8 cellular contexts compared by ENCODE assay signal in genomic region chr6:36595168-36595818, GRCh38. TPM values are rescaled to one million over a fixed set of nuclear protein-coding genes. Genes with fewer than 3 reads are reported as not detected.
A peak's percentile ranks its signal among the peaks of the same experiment; 100 is the strongest.
DNase-seq lines count a peak whose midpoint lies in the region; ATAC-seq, FAIRE-seq and TF ChIP-seq lines count a peak whose summit lies in the region.

No MANE protein-coding gene starts in this region.

- H3K9me3 Mint-ChIP-seq in Calu3 (ENCODE audit: low read depth, unreplicated experiment) = no peaks in the 10 kb centered on the region
- H3K9me3 Mint-ChIP-seq in neural crest cell = no peaks in the 10 kb centered on the region

- intact Hi-C loops in Calu3 (cut with micrococcal nuclease; ENCODE audit: unreplicated experiment) = loop anchor here (2.0 kb wide), 2 partner anchors 16 to 48 kb away; partner anchors contain the start of gene STK38

- no TSS peak for BruUV-seq in Calu3 (replicated peaks; lab: Mats Ljungman, UMichigan)

- peak; percentile 53 for DNase-seq in Calu3
- DNase-seq in LHCN-M2 (ENCODE audit: low read depth) = peak; percentile 56
- DNase-seq in fibroblast of peridontal ligament (ENCODE audit: extremely low read depth) = peak; percentile 69
- DNase-seq in neural crest cell (ENCODE audit: low read depth, low spot score) = no peak
- no peak for DNase-seq in H54 (ENCODE audit: insufficient read length, low spot score)

- no peak for FAIRE-seq in H54 (lab: Jason Lieb, UNC)

- TF ChIP-seq CTCF in Calu3 (IDR thresholded peaks at IDR 0.05; ENCODE audit: unreplicated experiment) (no peak), VCaP (conservative IDR thresholded peaks at IDR 0.05) (no peak), neural crest cell (conservative IDR thresholded peaks at IDR 0.05) (no peak)

- H3K36me3 Mint-ChIP-seq in Calu3 (ENCODE audit: insufficient read depth, unreplicated experiment) (peaks cover 78% of the 10 kb centered on the region), neural crest cell (ENCODE audit: low read depth) (peaks cover 47% of the 10 kb centered on the region)

- H3K27me3 Mint-ChIP-seq in Calu3 (ENCODE audit: unreplicated experiment) = peaks cover 14% of the 10 kb centered on the region
- H3K27me3 Mint-ChIP-seq in neural crest cell (ENCODE audit: low read depth) = peaks cover 40% of the 10 kb centered on the region

- TF ChIP-seq POLR2A in H54 (IDR thresholded peaks at IDR 0.05; ENCODE audit: low read depth, low read length) = no peak

- CTCF ChIA-PET in Calu3 (lab: Charles Lee) = interaction anchor here (0.6 to 1.6 kb wide), 4 partner anchors 16 to 164 kb away, joined by 3 to 7 read pairs (median 6); no protein-coding TSS in a partner anchor

- H3K27ac ChIP-seq in VCaP = peak overlapping the region; percentile 95

- H3K4me1 Mint-ChIP-seq in Calu3 (ENCODE audit: low read depth, unreplicated experiment) (peaks cover 55% of the 10 kb centered on the region), neural crest cell (peaks cover 54% of the 10 kb centered on the region)

- H3K4me3 Mint-ChIP-seq in Calu3 (ENCODE audit: low read depth, unreplicated experiment) (peak overlapping the region; percentile 80), neural crest cell (peak overlapping the region; percentile 97)

- no peak for ATAC-seq in HG03108 (IDR thresholded peaks at IDR 0.05; ENCODE audit: unreplicated experiment)
- ATAC-seq in GM18519 (IDR thresholded peaks at IDR 0.05; ENCODE audit: low FRiP score, unreplicated experiment) = no peak

- H3K27ac Mint-ChIP-seq in Calu3 (ENCODE audit: unreplicated experiment) (peak overlapping the region; percentile 100), neural crest cell (ENCODE audit: unreplicated experiment) (peak overlapping the region; percentile 100)

RNA-seq across cellular contexts. Expression of gene SRSF3, which starts 1.1 kb away (rescaled TPM):
- 347 and 370 TPM in 2 replicates for total RNA-seq in Calu3 (2022)
- total RNA-seq in LHCN-M2 (2014; rRNA removed) = 137 and 181 TPM in 2 replicates
- polyA plus RNA-seq in LHCN-M2 (2012) = 287 TPM
- 611 and 636 TPM in 2 replicates for total RNA-seq in neural crest cell

RNA-seq across cellular contexts. Expression of gene STK38, which starts 48.0 kb away (rescaled TPM):
- 63.0 and 70.3 TPM in 2 replicates for total RNA-seq in Calu3 (2022)
- 29.5 and 36.9 TPM in 2 replicates for total RNA-seq in LHCN-M2 (2014; rRNA removed)
- 38.4 TPM for polyA plus RNA-seq in LHCN-M2 (2012)
- total RNA-seq in neural crest cell = 26.8 and 27.7 TPM in 2 replicates

Comparison
In these comparisons a context has a peak if more than half of its experiments do, and no peak if none do; other contexts are left out.
1. DNase-seq: peak in Calu3 (single experiment), LHCN-M2 (single experiment) and fibroblast of peridontal ligament (single experiment); none in neural crest cell (single experiment) and H54 (single experiment).